Comparison of ENCODE assay signal across 27 cellular contexts in genomic region chr16:79449906-79450305, GRCh38.
"Had no signal": no experiment of that assay in that cellular context is flagged by ENCODE, and none has a peak within 500 bp of the region (broad histone marks: within the 10 kb centered on the region; RNA-seq: fewer than 3 reads in every experiment).

No MANE protein-coding gene starts in this region.

- H3K4me3 ChIP-seq: heart right ventricle, hepatocyte, lower lobe of right lung, neural progenitor cell, prostate gland, right lobe of liver, smooth muscle cell, tibial nerve, uterus had no signal

- H3K4me1 ChIP-seq: prostate gland, right lobe of liver, tibial nerve, uterus had no signal

- ATAC-seq: lower lobe of right lung; natural killer cell; right lobe of liver; stimulated activated memory B cell treated with anti-CD40 and anti-IgM and Interleukin-4, amounts not matched to agents 10 μg/mL and 1 μg/mL and 100 μg/mL, for 72 hours; stimulated activated naive CD8-positive, alpha-beta T cell treated with anti-CD3 and anti-CD28 coated beads, Interleukin-15, amount 100 ng/mL, for 72 hours had no signal

- DNase-seq: heart right ventricle; islet precursor cell; lower lobe of right lung; mammary epithelial cell; mesendoderm; naive B cell; natural killer cell; nephron progenitor cell; occipital lobe; posterior cingulate gyrus; retina; right lobe of liver; stimulated activated CD4-positive, alpha-beta T cell treated with anti-CD3 and anti-CD28 coated beads, Interleukin-1b, Interleukin-23, amount 100 ng/mL, for 48 hours; stimulated activated CD4-positive, alpha-beta T cell treated with anti-CD3 and anti-CD28 coated beads, Interleukin-2, amount 100 ng/mL, for 48 hours; stimulated activated CD4-positive, alpha-beta T cell treated with anti-CD3 and anti-CD28 coated beads, Interleukin-4, amount 100 ng/mL, for 4 hours; stimulated activated CD8-positive, alpha-beta memory T cell treated with anti-CD3 and anti-CD28 coated beads, Interleukin-4, amount 100 ng/mL, for 48 hours; stimulated activated naive CD4-positive, alpha-beta T cell treated with Interleukin-2 at 50 U/mL for 16 hours; stimulated activated naive CD8-positive, alpha-beta T cell treated with anti-CD3 and anti-CD28 coated beads, Interleukin-15, amount 100 ng/mL, for 72 hours; substantia nigra; uterus had no signal

- H3K27ac ChIP-seq: hepatocyte, lower lobe of right lung, neural progenitor cell, neutrophil, prostate gland, right lobe of liver, tibial nerve, uterus had no signal

- H3K27me3 ChIP-seq: hepatocyte, neural progenitor cell, neutrophil, right lobe of liver, tibial nerve, uterus had no signal

- H3K9me3 ChIP-seq: lower lobe of right lung, neutrophil, prostate gland, right lobe of liver, tibial nerve, uterus had no signal
